Comparison of ENCODE assay signal across 8 cellular contexts in the genomic region with DNA sequence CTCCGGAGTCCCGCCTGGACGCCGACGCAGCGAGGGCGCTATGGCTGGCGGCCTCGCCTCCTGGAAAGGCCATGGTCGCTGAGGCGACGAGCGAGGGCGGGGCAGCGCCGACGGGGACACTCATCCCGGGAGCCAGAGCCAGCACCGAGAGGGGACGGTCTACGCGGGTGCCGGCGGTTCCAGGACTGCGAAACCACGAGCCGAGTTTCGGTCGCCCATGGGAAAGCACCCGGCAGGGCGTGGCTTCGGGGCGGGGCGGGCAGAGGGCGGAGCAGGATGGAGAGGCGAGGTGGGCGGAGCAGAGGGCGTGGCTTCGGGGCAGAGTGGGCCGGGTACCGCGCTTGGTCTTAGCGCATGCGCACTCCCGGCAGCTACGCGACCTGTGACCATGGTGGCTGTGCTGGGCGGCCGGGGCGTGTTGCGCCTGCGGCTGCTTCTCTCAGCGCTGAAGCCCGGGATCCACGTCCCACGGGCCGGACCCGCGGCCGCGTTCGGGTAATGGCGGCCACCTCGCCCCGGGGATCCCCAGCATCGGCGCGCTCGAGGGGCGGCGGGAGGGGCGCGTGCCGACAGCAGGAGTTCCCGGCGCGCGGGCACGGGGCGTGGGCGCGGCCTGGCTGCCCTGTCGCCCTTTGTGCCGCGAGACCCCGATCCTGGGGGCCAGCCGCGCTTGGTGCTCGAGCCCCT. TPM values are rescaled to one million over a fixed set of nuclear protein-coding genes. Genes with fewer than 3 reads are reported as not detected.
DNase-seq lines count a peak whose midpoint lies in the region; ATAC-seq and TF ChIP-seq lines count a peak whose summit lies in the region.

A gene (plus strand): TSS at position 359 of the 687 bp plus-strand sequence. CDS start 30 bp downstream, at position 389.

- H3K9ac ChIP-seq in muscle layer of colon (ENCODE audit: low read length): peak within 1 kb of the TSS; percentile 54

- H3K4me1 ChIP-seq in PC-9 (replicated peaks; ENCODE audit: insufficient read depth) (peaks cover 22% of the 10 kb centered on the region), muscle layer of colon (ENCODE audit: insufficient read depth, low read length) (peaks cover 13% of the 10 kb centered on the region)

- H4K20me1 ChIP-seq in PC-9 (ENCODE audit: insufficient read depth): no peaks in the 10 kb centered on the region

- peak within 1 kb of the TSS; percentile 90 for H2AFZ ChIP-seq in PC-9

- H3K4me3 ChIP-seq in PC-9 (peak within 1 kb of the TSS; percentile 84), muscle layer of colon (ENCODE audit: low read depth in 1 of 2, low read length in 2 of 2) (peak within 1 kb of the TSS; percentile 66 to 82)

- peaks cover 7% of the 10 kb centered on the region; the same call in 1 of the 2 replicates for H3K79me2 ChIP-seq in PC-9 (ENCODE audit: low read depth)

- H3K27ac ChIP-seq in PC-9 (peak within 1 kb of the TSS; percentile 97), muscle layer of colon (ENCODE audit: low read depth, low read length) (peak within 1 kb of the TSS; percentile 90)

- no peaks in the 10 kb centered on the region for H3K9me2 ChIP-seq in PC-9 (ENCODE audit: insufficient read depth)

- H3K36me3 ChIP-seq in PC-9 (ENCODE audit: low read depth): no peaks in the 10 kb centered on the region
- peaks cover 12% of the 10 kb centered on the region for H3K36me3 ChIP-seq in muscle layer of colon (ENCODE audit: insufficient read depth, low read length)

- H3K9me3 ChIP-seq in PC-9 (ENCODE audit: insufficient read depth, low read depth): no peaks in the 10 kb centered on the region; the same call in 1 of the 2 replicates
- no peaks in the 10 kb centered on the region for H3K9me3 ChIP-seq in muscle layer of colon (ENCODE audit: low read length)

- intact Hi-C loops in PC-9 (cut with micrococcal nuclease; ENCODE audit: unreplicated experiment): loop anchor here (2.0 to 5.0 kb wide), 3 partner anchors 51 to 134 kb away; a partner anchor contains a TSS

- no peak for TF ChIP-seq CTCF in PC-9 (conservative IDR thresholded peaks at IDR 0.05)

- POLR2A ChIA-PET in PC-9 (lab: Charles Lee; ENCODE audit: unreplicated experiment): no interaction called here

- no peaks in the 10 kb centered on the region for H3K27me3 ChIP-seq in PC-9 (ENCODE audit: insufficient read depth, low read depth)
- H3K27me3 ChIP-seq in muscle layer of colon (ENCODE audit: control insufficient read depth in 1 of 2, insufficient read depth in 2 of 2, low read length in 2 of 2): no peaks in the 10 kb centered on the region

- ATAC-seq in GM21723 (IDR thresholded peaks at IDR 0.05; ENCODE audit: unreplicated experiment) (peak; percentile 94), esophagus mucosa (peak; percentile 99)

- CTCF ChIA-PET in PC-9 (lab: Charles Lee): interaction anchor here (0.6 kb wide), 1 partner anchor 119 kb away, joined by 11 read pairs; a partner anchor contains a TSS

- in situ Hi-C loops in KBM-7 (cut with MboI; ENCODE audit: low pct_unique_long_range_greater_than_20kb, low sequenced_read_pairs): no loop called here

- BruUV-seq in PC-9 (replicated peaks; lab: Mats Ljungman, UMichigan): no TSS peak

- peak within 1 kb of the TSS; percentile 92 for H3K4me2 ChIP-seq in PC-9

- DNase-seq in DMS53 treated with DMSO at 0.1 percent for 48 hours (lab: John Stamatoyannopoulos, UW; ENCODE audit: unreplicated experiment) (peak; percentile 85), KBM-7 (peak; percentile 90), PC-9 (peak; percentile 71 to 98)
- DNase-seq in activated T-cell treated with anti-CD3 and anti-CD28 coated beads, Interleukin-2, amount 50 U/mL, for 48 hours: peak; percentile 100
- peak; percentile 100 for DNase-seq in stimulated activated CD8-positive, alpha-beta memory T cell treated with anti-CD3 and anti-CD28 coated beads, Interleukin-7, amount 100 ng/mL, for 1 hour (ENCODE audit: low read depth in 2 of 2)

- peaks cover 11% of the 10 kb centered on the region; the same call in 1 of the 2 replicates for H3F3A ChIP-seq in PC-9 (ENCODE audit: insufficient read depth, low read depth)

RNA-seq across cellular contexts. Expression of the gene that starts here (rescaled TPM):
- total RNA-seq in PC-9 (2021): 23.7 and 24.5 TPM in 2 replicates
- total RNA-seq in esophagus mucosa: 27.0 TPM

Comparison
In these comparisons a context has a peak if more than half of its experiments do, and no peak if none do; other contexts are left out.
1. Peak in every context shown above with its lines: DNase-seq, ATAC-seq, H3K4me3 ChIP-seq and H3K27ac ChIP-seq.